17 cellular contexts compared by ENCODE assay signal in the genomic region with DNA sequence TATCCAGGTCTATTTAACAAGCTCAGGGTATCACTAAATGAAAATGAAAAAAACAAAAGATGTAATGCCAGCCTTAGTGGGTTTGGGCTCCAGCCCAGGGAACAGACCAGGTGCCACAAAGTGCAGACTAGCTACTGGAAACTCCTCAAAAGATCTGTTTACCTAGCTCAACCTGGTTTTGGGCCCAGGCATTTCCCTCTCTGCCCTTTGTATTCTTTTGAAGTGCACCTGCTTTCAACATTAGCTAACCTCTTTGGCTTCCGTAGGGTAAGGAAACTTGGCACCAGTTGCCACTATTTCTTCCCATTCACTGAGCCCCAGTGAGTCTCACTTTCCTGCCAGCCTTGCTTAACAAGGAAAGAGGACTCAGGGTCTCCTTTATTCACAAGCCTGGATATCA.
DNase-seq lines count a peak whose midpoint lies in the region; ATAC-seq and TF ChIP-seq lines count a peak whose summit lies in the region.
"Had no signal": no experiment of that assay in that cellular context is flagged by ENCODE, and none has a peak within 500 bp of the region (broad histone marks: within the 10 kb centered on the region; RNA-seq: fewer than 3 reads in every experiment).

No MANE protein-coding gene starts in this region.

- no peaks in the 10 kb centered on the region for H3K36me3 Mint-ChIP-seq in activated naive CD4-positive, alpha-beta T cell treated with anti-CD3 and anti-CD28 coated beads, Interleukin-2, amount 10 ng/mL, durations not matched to agents 7 days and 5 days
- H3K36me3 Mint-ChIP-seq: T-cell had no signal

- peaks cover 48 to 59% of the 10 kb centered on the region in 2 donors for H3K4me1 ChIP-seq in gastrocnemius medialis
- H3K4me1 ChIP-seq: BLaER1 had no signal

- intact Hi-C loops in gastrocnemius medialis (cut with DNase I; ENCODE audit: low total_unique reads) = loop anchor here (5.0 to 10.0 kb wide), 2 partner anchors 121 to 214 kb away; a partner anchor contains a TSS

- peaks cover 4% of the 10 kb centered on the region for H3K27me3 Mint-ChIP-seq in activated naive CD4-positive, alpha-beta T cell treated with anti-CD3 and anti-CD28 coated beads, Interleukin-2, amount 10 ng/mL, durations not matched to agents 7 days and 5 days

- peak; percentile 97 for DNase-seq in NCI-H1092 treated with DMSO at 0.1 percent for 48 hours (lab: John Stamatoyannopoulos, UW)
- DNase-seq in NCI-H2196 treated with DMSO at 0.1 percent for 48 hours (lab: John Stamatoyannopoulos, UW; ENCODE audit: unreplicated experiment) = peak; percentile 96
- peak; percentile 49 to 50 for DNase-seq in gastrocnemius medialis
- DNase-seq in activated naive CD4-positive, alpha-beta T cell treated with anti-CD3 and anti-CD28 coated beads, Interleukin-2, amount 10 ng/mL, durations not matched to agents 7 days and 5 days = no peak
- no peak for DNase-seq in cerebellar cortex (ENCODE audit: low spot score)
- DNase-seq in COLO829 (ENCODE audit: low spot score) = no peak
- DNase-seq: activated CD4-positive, alpha-beta T cell treated with anti-CD3 and anti-CD28 coated beads for 4 hours; activated T-cell treated with anti-CD3 and anti-CD28 coated beads, Interleukin-2, amount 50 U/mL, for 48 hours; HCEC 1CT; islet precursor cell; NCI-H1694; T-cell had no signal

- no peak for TF ChIP-seq CTCF in gastrocnemius medialis (IDR thresholded peaks at IDR 0.05 in 4 of 5, conservative IDR thresholded peaks at IDR 0.05 in 1 of 5)

- ATAC-seq in esophagus mucosa (peak; percentile 42), gastrocnemius medialis (peak; percentile 76), HG02678 (IDR thresholded peaks at IDR 0.05; ENCODE audit: unreplicated experiment) (no peak)
- ATAC-seq: gastroesophageal sphincter had no signal

- no peak overlapping the region for H3K4me3 ChIP-seq in gastrocnemius medialis
- H3K4me3 ChIP-seq: BLaER1, gastroesophageal sphincter had no signal

- CTCF ChIA-PET in activated naive CD4-positive, alpha-beta T cell treated with anti-CD3 and anti-CD28 coated beads, Interleukin-2, amount 10 ng/mL, durations not matched to agents 7 days and 5 days (lab: Charles Lee) = interaction anchor here (1.1 kb wide), 3 partner anchors 12 to 21 kb away, joined by 3 to 7 read pairs (median 4); no protein-coding TSS in a partner anchor

- no peaks in the 10 kb centered on the region for H3K9me3 ChIP-seq in gastrocnemius medialis
- H3K9me3 ChIP-seq: BLaER1, gastroesophageal sphincter had no signal

- no peaks in the 10 kb centered on the region for H3K9me3 Mint-ChIP-seq in activated naive CD4-positive, alpha-beta T cell treated with anti-CD3 and anti-CD28 coated beads, Interleukin-2, amount 10 ng/mL, durations not matched to agents 7 days and 5 days
- H3K9me3 Mint-ChIP-seq: nephron, T-cell had no signal

- no peaks in the 10 kb centered on the region for H3K27me3 ChIP-seq in gastrocnemius medialis
- H3K27me3 ChIP-seq: BLaER1, gastroesophageal sphincter had no signal

- in situ Hi-C loops in gastrocnemius medialis (cut with MboI; ENCODE audit: low sequenced_read_pairs in 4 of 4) = no loop called here

- no peaks in the 10 kb centered on the region for H3K36me3 ChIP-seq in gastrocnemius medialis

- TF ChIP-seq POLR2A in gastrocnemius medialis (IDR thresholded peaks at IDR 0.05) = no peak

- peak overlapping the region; percentile 55 to 76 (median 72) for H3K27ac ChIP-seq in gastrocnemius medialis
- H3K27ac ChIP-seq: BLaER1, gastroesophageal sphincter had no signal

- H3K4me3 Mint-ChIP-seq in activated naive CD4-positive, alpha-beta T cell treated with anti-CD3 and anti-CD28 coated beads, Interleukin-2, amount 10 ng/mL, durations not matched to agents 7 days and 5 days = no peak overlapping the region
- H3K4me3 Mint-ChIP-seq: nephron, T-cell had no signal

- no peak overlapping the region for H3K27ac Mint-ChIP-seq in activated naive CD4-positive, alpha-beta T cell treated with anti-CD3 and anti-CD28 coated beads, Interleukin-2, amount 10 ng/mL, durations not matched to agents 7 days and 5 days

- H3K4me1 Mint-ChIP-seq in activated naive CD4-positive, alpha-beta T cell treated with anti-CD3 and anti-CD28 coated beads, Interleukin-2, amount 10 ng/mL, durations not matched to agents 7 days and 5 days = peaks cover 8% of the 10 kb centered on the region
- H3K4me1 Mint-ChIP-seq: T-cell had no signal

Comparison
In these comparisons a context has a peak if more than half of its experiments do, and no peak if none do; other contexts are left out.
1. DNase-seq: peak in NCI-H1092 treated with DMSO at 0.1 percent for 48 hours (single experiment), NCI-H2196 treated with DMSO at 0.1 percent for 48 hours (single experiment) and gastrocnemius medialis (2 of 2); none in activated naive CD4-positive, alpha-beta T cell treated with anti-CD3 and anti-CD28 coated beads, Interleukin-2, amount 10 ng/mL, durations not matched to agents 7 days and 5 days (single experiment), cerebellar cortex (single experiment) and COLO829 (single experiment).